ENCODE assay signal across 9 cellular contexts in genomic region chr7:134547738-134548054, GRCh38. TPM values are rescaled to one million over a fixed set of nuclear protein-coding genes. Genes with fewer than 3 reads are reported as not detected.
DNase-seq lines count a peak whose midpoint lies in the region; ATAC-seq and TF ChIP-seq lines count a peak whose summit lies in the region.
"Had no signal": no experiment of that assay in that cellular context is flagged by ENCODE, and none has a peak within 500 bp of the region (broad histone marks: within the 10 kb centered on the region; RNA-seq: fewer than 3 reads in every experiment).

No MANE protein-coding gene starts in this region.

- H3K9me3 Mint-ChIP-seq in glutamatergic neuron (ENCODE audit: unreplicated experiment), result peaks cover 18% of the 10 kb centered on the region
- no peaks in the 10 kb centered on the region for H3K9me3 Mint-ChIP-seq in progenitor cell of endocrine pancreas (ENCODE audit: low read depth)

- peak; percentile 78 for ATAC-seq in HG02840 (IDR thresholded peaks at IDR 0.05; ENCODE audit: low FRiP score, unreplicated experiment)

- H3K9me2 ChIP-seq in SK-N-SH, result no peaks in the 10 kb centered on the region

- POLR2A ChIA-PET in SK-N-SH (lab: Yijun Ruan, JAX), result interaction anchor here (1.2 kb wide), 1 partner anchor 115 kb away, joined by 3 read pairs; no protein-coding TSS in a partner anchor

- no peak overlapping the region for H3K27ac ChIP-seq in SK-N-SH (ENCODE audit: low read depth in 2 of 2, low read length in 1 of 2)

- H3F3A ChIP-seq in SK-N-SH (replicated peaks; ENCODE audit: insufficient read depth), result no peaks in the 10 kb centered on the region

- H3K27me3 ChIP-seq in SK-N-SH (ENCODE audit: insufficient read depth), result peaks cover 58% of the 10 kb centered on the region; the same call in 1 of the 2 replicates

- no peaks in the 10 kb centered on the region for H3K36me3 ChIP-seq in SK-N-SH (replicated peaks in 1 of 2; ENCODE audit: control insufficient read depth in 1 of 2, insufficient read depth in 2 of 2, low read length in 1 of 2)

- peaks cover 0 to 4% of the 10 kb centered on the region in 2 experiments; a peak in 1 of 4 replicates for H3K4me1 ChIP-seq in SK-N-SH (ENCODE audit: control insufficient read depth in 1 of 2, insufficient read depth in 2 of 2, low read depth in 1 of 2, low read length in 1 of 2)

- 34% methylated on average over 10 of the region's 10 CpGs for WGBS in SK-N-SH (ENCODE audit: low lambda C conversion rate)

- H3K4me1 Mint-ChIP-seq in glutamatergic neuron (ENCODE audit: low read depth, unreplicated experiment), result peaks cover 42% of the 10 kb centered on the region
- peaks cover 22% of the 10 kb centered on the region for H3K4me1 Mint-ChIP-seq in progenitor cell of endocrine pancreas (ENCODE audit: low read depth)

- no peak overlapping the region for H3K9ac ChIP-seq in SK-N-SH

- H3K9me3 ChIP-seq in SK-N-SH, result no peaks in the 10 kb centered on the region

- TF ChIP-seq CTCF in SK-N-SH (IDR thresholded peaks at IDR 0.05), result no peak
- no peak for TF ChIP-seq CTCF in glutamatergic neuron (IDR thresholded peaks at IDR 0.05; ENCODE audit: partially characterized antibody, unreplicated experiment)
- TF ChIP-seq CTCF in progenitor cell of endocrine pancreas (IDR thresholded peaks at IDR 0.05; ENCODE audit: unreplicated experiment), result no peak

- H3K4me3 Mint-ChIP-seq in glutamatergic neuron (ENCODE audit: unreplicated experiment) (peak overlapping the region; percentile 82), progenitor cell of endocrine pancreas (ENCODE audit: low read depth) (peak overlapping the region; percentile 75)

- DNase-seq in NCI-H510A treated with DMSO at 0.1 percent for 48 hours (lab: John Stamatoyannopoulos, UW), result peak; percentile 24
- no peak for DNase-seq in NCI-H510A (lab: John Stamatoyannopoulos, UW)
- DNase-seq in SK-N-SH, result no peak
- no peak for DNase-seq in glutamatergic neuron
- DNase-seq in progenitor cell of endocrine pancreas (ENCODE audit: low spot score, unreplicated experiment), result no peak
- DNase-seq in anterior cingulate cortex (lab: John Stamatoyannopoulos, UW), result no peak
- no peak for DNase-seq in activated CD4-positive, alpha-beta T cell treated with anti-CD3 and anti-CD28 coated beads, Interleukin-2, amount 50 U/mL, for 4 hours

- TF ChIP-seq RAD21 in SK-N-SH (IDR thresholded peaks at IDR 0.05; ENCODE audit: low read length), result no peak

- no peaks in the 10 kb centered on the region for H3K79me2 ChIP-seq in SK-N-SH (ENCODE audit: insufficient read depth)

- H2AFZ ChIP-seq in SK-N-SH (ENCODE audit: low read depth), result peak overlapping the region; percentile 55; the same call in 1 of the 2 replicates

- H3K27ac Mint-ChIP-seq in glutamatergic neuron (ENCODE audit: unreplicated experiment) (peak overlapping the region; percentile 100), progenitor cell of endocrine pancreas (peak overlapping the region; percentile 93)

- H3K36me3 Mint-ChIP-seq in glutamatergic neuron (ENCODE audit: unreplicated experiment) (peaks cover 4% of the 10 kb centered on the region), progenitor cell of endocrine pancreas (ENCODE audit: insufficient read depth) (no peaks in the 10 kb centered on the region)
- H3K36me3 Mint-ChIP-seq: CD4-positive, CD25-positive, alpha-beta regulatory T cell had no signal

- H3K4me2 ChIP-seq in SK-N-SH, result peak overlapping the region; percentile 67

- TF ChIP-seq EP300 in SK-N-SH (IDR thresholded peaks at IDR 0.05; ENCODE audit: borderline replicate concordance in 1 of 2, low read depth in 1 of 2, low read length in 1 of 2), result no peak

- H3K27me3 Mint-ChIP-seq in glutamatergic neuron (ENCODE audit: unreplicated experiment) (peaks cover 16% of the 10 kb centered on the region), progenitor cell of endocrine pancreas (peaks cover 25% of the 10 kb centered on the region)

- CTCF ChIA-PET in SK-N-SH (lab: Yijun Ruan, JAX), result interaction anchor here (0.6 to 6.1 kb wide), 41 partner anchors 9 to 438 kb away, joined by 3 to 71 read pairs (median 6); partner anchors contain the start of genes AKR1B1 and AKR1B10

- H4K20me1 ChIP-seq in SK-N-SH (ENCODE audit: insufficient read depth), result no peaks in the 10 kb centered on the region

- H3K4me3 ChIP-seq in SK-N-SH (ENCODE audit: low read depth in 2 of 2, low read length in 1 of 2), result peak overlapping the region; percentile 37 to 57

TF ChIP-seq in SK-N-SH, 30 proteins besides CTCF, POLR2A, EP300 and RAD21:
- TF ChIP-seq GATA2 (CRISPR knock-in tag; IDR thresholded peaks at IDR 0.05), result no peak
- TF ChIP-seq TCF12 (IDR thresholded peaks at IDR 0.05), result 0 out of 2 replicates have a peak, but pooled peaks have one; percentile 12
- TF ChIP-seq EZH2phosphoT487 (IDR thresholded peaks at IDR 0.05; ENCODE audit: borderline replicate concordance, low read depth), result no peak
- TF ChIP-seq SIN3A (IDR thresholded peaks at IDR 0.05; ENCODE audit: borderline replicate concordance, low read depth, low read length), result no peak
- no peak; the same call in 1 of the 2 replicates for TF ChIP-seq PBX3 (IDR thresholded peaks at IDR 0.05)
- TF ChIP-seq FOXJ3 (CRISPR knock-in tag; IDR thresholded peaks at IDR 0.05), result no peak

RNA-seq across cellular contexts. Expression of gene AKR1B15, which starts 1.2 kb away (rescaled TPM):
- not detected in 2 replicates for polyA plus RNA-seq in SK-N-SH (2012; rRNA removed)
- not detected in 2 replicates for polyA plus RNA-seq in SK-N-SH (2012; cell fraction: cytosol; rRNA removed)
- polyA plus RNA-seq in SK-N-SH (2012; cell fraction: nucleus; rRNA removed), result not detected in 2 replicates
- not detected for total RNA-seq in glutamatergic neuron (ENCODE audit: unreplicated experiment)
- not detected in 2 replicates for total RNA-seq in progenitor cell of endocrine pancreas
- total RNA-seq: CD4-positive, CD25-positive, alpha-beta regulatory T cell had no signal
- polyA plus RNA-seq: CD4-positive, CD25-positive, alpha-beta regulatory T cell had no signal

RNA-seq across cellular contexts. Expression of gene AKR1B10, which starts 20.3 kb away (rescaled TPM):
- polyA plus RNA-seq in SK-N-SH (2012; rRNA removed), result 0.10 and 0.16 TPM in 2 replicates
- polyA plus RNA-seq in SK-N-SH (2012; cell fraction: cytosol; rRNA removed), result 0.09 and 0.12 TPM in 2 replicates
- 0.13 and 0.22 TPM in 2 replicates for polyA plus RNA-seq in SK-N-SH (2012; cell fraction: nucleus; rRNA removed)
- total RNA-seq in glutamatergic neuron (ENCODE audit: unreplicated experiment), result not detected
- 0.55 TPM in 1 of 2 replicates, not detected in the other for total RNA-seq in progenitor cell of endocrine pancreas
- total RNA-seq: CD4-positive, CD25-positive, alpha-beta regulatory T cell had no signal
- polyA plus RNA-seq: CD4-positive, CD25-positive, alpha-beta regulatory T cell had no signal
